ENCODE assay signal across 8 cellular contexts in the genomic region with DNA sequence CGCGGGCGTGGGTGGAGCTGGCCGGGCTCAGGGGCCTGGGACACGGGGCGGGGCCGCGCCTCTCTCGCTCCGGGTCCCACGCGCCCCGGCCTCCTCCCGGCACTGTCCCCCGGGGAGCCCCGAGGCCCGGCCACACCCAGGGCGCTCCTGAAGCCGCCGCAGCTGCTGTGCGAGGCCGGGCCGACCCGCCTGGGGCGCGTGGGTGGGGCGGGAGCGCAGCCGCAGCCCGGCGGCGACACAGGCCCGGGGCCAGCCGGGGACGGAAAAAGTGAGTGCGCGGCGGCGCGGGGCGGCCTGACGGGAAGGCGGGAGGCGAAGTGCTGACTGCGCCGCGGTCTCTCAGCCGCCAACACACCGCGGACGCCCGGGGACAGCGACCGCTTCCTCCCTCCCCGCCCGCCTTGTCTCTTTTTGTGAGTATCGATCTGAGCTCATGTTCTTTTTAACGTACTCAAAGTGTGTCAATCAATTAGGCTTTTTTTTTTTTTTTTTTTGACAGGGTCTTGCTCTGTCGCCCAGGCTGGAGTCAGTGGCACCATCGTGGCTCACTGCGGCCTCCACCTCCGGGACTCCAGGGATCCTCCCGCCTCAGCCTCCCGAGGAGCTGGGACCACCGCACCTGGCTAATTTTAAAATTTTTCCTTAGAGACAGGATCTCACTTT. TPM values are rescaled to one million over a fixed set of nuclear protein-coding genes. Genes with fewer than 3 reads are reported as not detected.
DNase-seq lines count a peak whose midpoint lies in the region; ATAC-seq and TF ChIP-seq lines count a peak whose summit lies in the region.

No MANE protein-coding gene starts in this region.

- DNase-seq in DMS79 treated with DMSO at 0.1 percent for 48 hours (lab: John Stamatoyannopoulos, UW) (peak; percentile 2), DMS79 (lab: John Stamatoyannopoulos, UW) (no peak), hepatic stellate cell (ENCODE audit: low spot score) (peak; percentile 74), NCI-H526 treated with DMSO at 0.1 percent for 48 hours (lab: John Stamatoyannopoulos, UW) (no peak)
- DNase-seq in activated naive CD8-positive, alpha-beta T cell treated with anti-CD3 and anti-CD28 coated beads, Interleukin-2, amount 50 U/mL, for 16 hours (ENCODE audit: low read depth, low spot score), result peak; percentile 37

- peaks cover 0 to 4% (median 0%) of the 10 kb centered on the region in 3 donors for H3K27me3 ChIP-seq in skeletal muscle tissue (ENCODE audit: control insufficient read depth in 3 of 3, insufficient read depth in 3 of 3, low read length in 3 of 3)

- no peaks in the 10 kb centered on the region for H3K36me3 ChIP-seq in skeletal muscle tissue (ENCODE audit: control insufficient read depth in 3 of 3, insufficient read depth in 3 of 3, low read length in 3 of 3)

- H3K4me3 ChIP-seq in skeletal muscle tissue (ENCODE audit: low read length in 3 of 3), result peak overlapping the region; percentile 43 to 67 (median 58)

- H3K4me1 ChIP-seq in skeletal muscle tissue (ENCODE audit: control insufficient read depth in 3 of 3, insufficient read depth in 3 of 3, low read length in 3 of 3), result peaks cover 6 to 18% (median 16%) of the 10 kb centered on the region in 3 donors

- H3K9me3 ChIP-seq in skeletal muscle tissue (ENCODE audit: control insufficient read depth in 3 of 3, low read length in 3 of 3), result no peaks in the 10 kb centered on the region

- peak overlapping the region; percentile 64 to 78 (median 72) for H3K9ac ChIP-seq in skeletal muscle tissue (ENCODE audit: low read depth in 1 of 3, low read length in 3 of 3)

- ATAC-seq in HG03045 (IDR thresholded peaks at IDR 0.05; ENCODE audit: unreplicated experiment) (peak; percentile 75), SK-N-SH treated with all-trans-retinoic acid at 6 μM for 48 hours (peak; percentile 80)

- peak overlapping the region; percentile 44 for H3K27ac ChIP-seq in skeletal muscle tissue (ENCODE audit: low read depth, low read length)

TF ChIP-seq in SK-N-SH treated with all-trans-retinoic acid at 6 μM for 48 hours, 23 proteins besides CTCF, POLR2A, EP300 and RAD21:
- TF ChIP-seq, protein P1, sequence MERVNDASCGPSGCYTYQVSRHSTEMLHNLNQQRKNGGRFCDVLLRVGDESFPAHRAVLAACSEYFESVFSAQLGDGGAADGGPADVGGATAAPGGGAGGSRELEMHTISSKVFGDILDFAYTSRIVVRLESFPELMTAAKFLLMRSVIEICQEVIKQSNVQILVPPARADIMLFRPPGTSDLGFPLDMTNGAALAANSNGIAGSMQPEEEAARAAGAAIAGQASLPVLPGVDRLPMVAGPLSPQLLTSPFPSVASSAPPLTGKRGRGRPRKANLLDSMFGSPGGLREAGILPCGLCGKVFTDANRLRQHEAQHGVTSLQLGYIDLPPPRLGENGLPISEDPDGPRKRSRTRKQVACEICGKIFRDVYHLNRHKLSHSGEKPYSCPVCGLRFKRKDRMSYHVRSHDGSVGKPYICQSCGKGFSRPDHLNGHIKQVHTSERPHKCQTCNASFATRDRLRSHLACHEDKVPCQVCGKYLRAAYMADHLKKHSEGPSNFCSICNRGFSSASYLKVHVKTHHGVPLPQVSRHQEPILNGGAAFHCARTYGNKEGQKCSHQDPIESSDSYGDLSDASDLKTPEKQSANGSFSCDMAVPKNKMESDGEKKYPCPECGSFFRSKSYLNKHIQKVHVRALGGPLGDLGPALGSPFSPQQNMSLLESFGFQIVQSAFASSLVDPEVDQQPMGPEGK (CRISPR knock-in tag; IDR thresholded peaks at IDR 0.05; ENCODE audit: borderline replicate concordance), result no peak
- no peak for TF ChIP-seq CSDC2 (CRISPR knock-in tag; IDR thresholded peaks at IDR 0.05)
- no peak for TF ChIP-seq OSR1 (CRISPR knock-in tag; IDR thresholded peaks at IDR 0.05)
- TF ChIP-seq POU6F1 (CRISPR knock-in tag; IDR thresholded peaks at IDR 0.05; ENCODE audit: borderline replicate concordance, low read depth), result no peak
- TF ChIP-seq ESRRG (CRISPR knock-in tag; IDR thresholded peaks at IDR 0.05), result no peak
- TF ChIP-seq, protein P2, sequence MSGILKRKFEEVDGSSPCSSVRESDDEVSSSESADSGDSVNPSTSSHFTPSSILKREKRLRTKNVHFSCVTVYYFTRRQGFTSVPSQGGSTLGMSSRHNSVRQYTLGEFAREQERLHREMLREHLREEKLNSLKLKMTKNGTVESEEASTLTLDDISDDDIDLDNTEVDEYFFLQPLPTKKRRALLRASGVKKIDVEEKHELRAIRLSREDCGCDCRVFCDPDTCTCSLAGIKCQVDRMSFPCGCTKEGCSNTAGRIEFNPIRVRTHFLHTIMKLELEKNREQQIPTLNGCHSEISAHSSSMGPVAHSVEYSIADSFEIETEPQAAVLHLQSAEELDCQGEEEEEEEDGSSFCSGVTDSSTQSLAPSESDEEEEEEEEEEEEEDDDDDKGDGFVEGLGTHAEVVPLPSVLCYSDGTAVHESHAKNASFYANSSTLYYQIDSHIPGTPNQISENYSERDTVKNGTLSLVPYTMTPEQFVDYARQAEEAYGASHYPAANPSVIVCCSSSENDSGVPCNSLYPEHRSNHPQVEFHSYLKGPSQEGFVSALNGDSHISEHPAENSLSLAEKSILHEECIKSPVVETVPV (CRISPR knock-in tag; IDR thresholded peaks at IDR 0.05), result no peak
- no peak for TF ChIP-seq ZNF8 (CRISPR knock-in tag; IDR thresholded peaks at IDR 0.05)
- TF ChIP-seq TCF4 (CRISPR knock-in tag; IDR thresholded peaks at IDR 0.05; ENCODE audit: borderline replicate concordance), result no peak

RNA-seq across cellular contexts. Expression of gene PDCD1, which starts 14.5 kb away (rescaled TPM):
- not detected for total RNA-seq in skeletal muscle tissue

RNA-seq across cellular contexts. Expression of gene RTP5, which starts 25.3 kb away (rescaled TPM):
- not detected for total RNA-seq in skeletal muscle tissue

RNA-seq across cellular contexts. Expression of gene NEU4, which starts 35.2 kb away (rescaled TPM):
- total RNA-seq in skeletal muscle tissue, result 4.2 TPM

Comparison
In these comparisons a context has a peak if more than half of its experiments do, and no peak if none do; other contexts are left out.
1. DNase-seq: peak in DMS79 treated with DMSO at 0.1 percent for 48 hours (single experiment), activated naive CD8-positive, alpha-beta T cell treated with anti-CD3 and anti-CD28 coated beads, Interleukin-2, amount 50 U/mL, for 16 hours (single experiment) and hepatic stellate cell (single experiment); none in DMS79 (single experiment) and NCI-H526 treated with DMSO at 0.1 percent for 48 hours (single experiment).